In genomic region chr1:77834771-77835334, GRCh38 we compare ENCODE assay signal across 12 cellular contexts.
DNase-seq lines count a peak whose midpoint lies in the region; ATAC-seq and TF ChIP-seq lines count a peak whose summit lies in the region.
"Had no signal": no experiment of that assay in that cellular context is flagged by ENCODE, and none has a peak within 500 bp of the region (broad histone marks: within the 10 kb centered on the region; RNA-seq: fewer than 3 reads in every experiment).

No MANE protein-coding gene starts in this region.

- no peaks in the 10 kb centered on the region for H3K27me3 Mint-ChIP-seq in nephron (ENCODE audit: low read depth)
- H3K27me3 Mint-ChIP-seq: activated naive CD4-positive, alpha-beta T cell treated with anti-CD3 and anti-CD28 coated beads, Interleukin-2, amount 10 ng/mL, durations not matched to agents 7 days and 5 days had no signal

- H3K4me1 Mint-ChIP-seq in nephron, result peaks cover 61% of the 10 kb centered on the region
- H3K4me1 Mint-ChIP-seq: activated naive CD4-positive, alpha-beta T cell treated with anti-CD3 and anti-CD28 coated beads, Interleukin-2, amount 10 ng/mL, durations not matched to agents 7 days and 5 days had no signal

- DNase-seq in AG20443 (ENCODE audit: low spot score), result peak; percentile 12
- peak; percentile 92 to 95 for DNase-seq in NCI-H526 (lab: John Stamatoyannopoulos, UW)
- DNase-seq in fibroblast of gingiva (ENCODE audit: low read depth), result peak; percentile 82
- DNase-seq in foreskin melanocyte, result no peak
- no peak for DNase-seq in stimulated activated naive CD4-positive, alpha-beta T cell treated with Interleukin-2 at 50 U/mL for 16 hours (lab: John Stamatoyannopoulos, UW)
- DNase-seq in NCI-H1048 (lab: John Stamatoyannopoulos, UW), result no peak
- DNase-seq: activated naive CD4-positive, alpha-beta T cell treated with anti-CD3 and anti-CD28 coated beads, Interleukin-2, amount 10 ng/mL, durations not matched to agents 7 days and 5 days; CD8-positive, alpha-beta T cell; NCI-H1436 had no signal

- H3K27ac Mint-ChIP-seq in nephron, result peak overlapping the region; percentile 27 to 87 (median 85)
- H3K27ac Mint-ChIP-seq: activated naive CD4-positive, alpha-beta T cell treated with anti-CD3 and anti-CD28 coated beads, Interleukin-2, amount 10 ng/mL, durations not matched to agents 7 days and 5 days; CD8-positive, alpha-beta T cell; T-helper 2 cell treated with Interferon-gamma antibody and Interleukin-4, amounts not matched to agents 5 μg/mL and 100 μg/mL, for 36 hours had no signal

- ATAC-seq in HG03342 (IDR thresholded peaks at IDR 0.05; ENCODE audit: unreplicated experiment), result no peak
- ATAC-seq: CD8-positive, alpha-beta T cell had no signal

- H3K36me3 Mint-ChIP-seq in nephron (ENCODE audit: low read depth), result peaks cover 5% of the 10 kb centered on the region

- no peak for TF ChIP-seq CTCF in nephron (IDR thresholded peaks at IDR 0.05; ENCODE audit: unreplicated experiment in 3 of 3)

- no peaks in the 10 kb centered on the region for H3K9me3 Mint-ChIP-seq in nephron
- H3K9me3 Mint-ChIP-seq: activated naive CD4-positive, alpha-beta T cell treated with anti-CD3 and anti-CD28 coated beads, Interleukin-2, amount 10 ng/mL, durations not matched to agents 7 days and 5 days; CD8-positive, alpha-beta T cell; T-helper 2 cell treated with Interferon-gamma antibody and Interleukin-4, amounts not matched to agents 5 μg/mL and 100 μg/mL, for 36 hours had no signal

- H3K4me3 Mint-ChIP-seq in nephron, result peak overlapping the region in 1 of 3 experiments; percentile 29
- H3K4me3 Mint-ChIP-seq: activated naive CD4-positive, alpha-beta T cell treated with anti-CD3 and anti-CD28 coated beads, Interleukin-2, amount 10 ng/mL, durations not matched to agents 7 days and 5 days; CD8-positive, alpha-beta T cell; T-helper 2 cell treated with Interferon-gamma antibody and Interleukin-4, amounts not matched to agents 5 μg/mL and 100 μg/mL, for 36 hours had no signal

Comparison
In these comparisons a context has a peak if more than half of its experiments do, and no peak if none do; other contexts are left out.
1. DNase-seq: peak in AG20443 (single experiment), NCI-H526 (2 of 2) and fibroblast of gingiva (single experiment); none in foreskin melanocyte (single experiment), stimulated activated naive CD4-positive, alpha-beta T cell treated with Interleukin-2 at 50 U/mL for 16 hours (single experiment) and NCI-H1048 (single experiment).